ENCODE assay signal across 1 cellular context in genomic region chr6:157036245-157036681, GRCh38.
TF ChIP-seq lines count a peak whose summit lies in the region.

No MANE protein-coding gene starts in this region.

TF ChIP-seq in IMR-90, 13 proteins besides CTCF, POLR2A, EP300 and RAD21:
- TF ChIP-seq, protein P1, sequence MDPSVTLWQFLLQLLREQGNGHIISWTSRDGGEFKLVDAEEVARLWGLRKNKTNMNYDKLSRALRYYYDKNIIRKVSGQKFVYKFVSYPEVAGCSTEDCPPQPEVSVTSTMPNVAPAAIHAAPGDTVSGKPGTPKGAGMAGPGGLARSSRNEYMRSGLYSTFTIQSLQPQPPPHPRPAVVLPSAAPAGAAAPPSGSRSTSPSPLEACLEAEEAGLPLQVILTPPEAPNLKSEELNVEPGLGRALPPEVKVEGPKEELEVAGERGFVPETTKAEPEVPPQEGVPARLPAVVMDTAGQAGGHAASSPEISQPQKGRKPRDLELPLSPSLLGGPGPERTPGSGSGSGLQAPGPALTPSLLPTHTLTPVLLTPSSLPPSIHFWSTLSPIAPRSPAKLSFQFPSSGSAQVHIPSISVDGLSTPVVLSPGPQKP (IDR thresholded peaks at IDR 0.05; ENCODE audit: borderline replicate concordance, low read depth, low read length) = no peak
- peak; percentile 28; the same call in 1 of the 2 replicates for TF ChIP-seq CEBPB (IDR thresholded peaks at IDR 0.05; ENCODE audit: low read depth, low read length)
